27 cellular contexts compared by ENCODE assay signal in genomic region chr10:44017483-44018145, GRCh38.
DNase-seq lines count a peak whose midpoint lies in the region; ATAC-seq and TF ChIP-seq lines count a peak whose summit lies in the region.
"Had no signal": no experiment of that assay in that cellular context is flagged by ENCODE, and none has a peak within 500 bp of the region (broad histone marks: within the 10 kb centered on the region; RNA-seq: fewer than 3 reads in every experiment).

No MANE protein-coding gene starts in this region.

- no peaks in the 10 kb centered on the region for H3K27me3 ChIP-seq in Peyer's patch
- no peaks in the 10 kb centered on the region for H3K27me3 ChIP-seq in esophagus muscularis mucosa
- no peaks in the 10 kb centered on the region for H3K27me3 ChIP-seq in mucosa of rectum (ENCODE audit: control insufficient read depth in 2 of 2, insufficient read depth in 2 of 2, low read length in 2 of 2)
- H3K27me3 ChIP-seq in thoracic aorta (replicated peaks; ENCODE audit: insufficient read depth) = no peaks in the 10 kb centered on the region
- H3K27me3 ChIP-seq: cardiac muscle cell, hepatocyte, upper lobe of left lung had no signal

- WGBS in esophagus muscularis mucosa = 94% methylated on average over 5 of the region's 5 CpGs

- TF ChIP-seq CTCF in Peyer's patch (IDR thresholded peaks at IDR 0.05) (no peak), esophagus muscularis mucosa (IDR thresholded peaks at IDR 0.05) (no peak), thoracic aorta (IDR thresholded peaks at IDR 0.05) (no peak)

- ATAC-seq in thoracic aorta (ENCODE audit: insufficient number of reproducible peaks, low FRiP score, low read depth) (no peak), GM21825 (IDR thresholded peaks at IDR 0.05; ENCODE audit: unreplicated experiment) (no peak)
- ATAC-seq: SK-N-SH treated with all-trans-retinoic acid at 6 μM for 48 hours had no signal

- H3K4me1 ChIP-seq in Peyer's patch = peaks cover 0 to 3% (median 0%) of the 10 kb centered on the region in 4 donors
- H3K4me1 ChIP-seq in esophagus muscularis mucosa = peaks cover 19 to 28% (median 21%) of the 10 kb centered on the region in 4 donors
- peaks cover 3% of the 10 kb centered on the region in 2 donors for H3K4me1 ChIP-seq in mucosa of rectum (ENCODE audit: control insufficient read depth in 2 of 2, insufficient read depth in 2 of 2, low read length in 2 of 2)
- H3K4me1 ChIP-seq in thoracic aorta (ENCODE audit: control insufficient read depth in 1 of 2, low read depth in 2 of 2) = peaks cover 13 to 36% of the 10 kb centered on the region in 2 donors

- no peak overlapping the region for H3K4me3 ChIP-seq in Peyer's patch
- H3K4me3 ChIP-seq in esophagus muscularis mucosa = no peak overlapping the region
- H3K4me3 ChIP-seq in mucosa of rectum (ENCODE audit: low read length in 2 of 2) = no peak overlapping the region
- no peak overlapping the region for H3K4me3 ChIP-seq in thoracic aorta
- H3K4me3 ChIP-seq: cardiac muscle cell, hepatocyte, lung, upper lobe of left lung had no signal

- H3K9me3 ChIP-seq in Peyer's patch = no peaks in the 10 kb centered on the region
- no peaks in the 10 kb centered on the region for H3K9me3 ChIP-seq in esophagus muscularis mucosa
- H3K9me3 ChIP-seq in mucosa of rectum (ENCODE audit: control insufficient read depth in 2 of 2, low read length in 2 of 2) = no peaks in the 10 kb centered on the region
- H3K9me3 ChIP-seq in thoracic aorta = no peaks in the 10 kb centered on the region
- H3K9me3 ChIP-seq: upper lobe of left lung had no signal

- no peak for TF ChIP-seq POLR2A in Peyer's patch (IDR thresholded peaks at IDR 0.05)
- no peak for TF ChIP-seq POLR2A in esophagus muscularis mucosa (IDR thresholded peaks at IDR 0.05; ENCODE audit: low read depth)

- H3K27ac ChIP-seq in Peyer's patch (peak overlapping the region in 3 of 4 donors; percentile 3 to 52 (median 12)), esophagus muscularis mucosa (replicated peaks in 1 of 4) (peak overlapping the region in 3 of 4 donors; percentile 30 to 45 (median 40)), mucosa of rectum (ENCODE audit: low read depth in 2 of 2, low read length in 2 of 2) (peak overlapping the region; percentile 28 to 35), thoracic aorta (peak overlapping the region; percentile 55 to 74)
- H3K27ac ChIP-seq: cardiac muscle cell, hepatocyte, RWPE1 had no signal

- intact Hi-C loops in esophagus muscularis mucosa (cut with DNase I) = no loop called here
- intact Hi-C loops in posterior vena cava (cut with DNase I) = no loop called here

- TF ChIP-seq EP300 in esophagus muscularis mucosa (IDR thresholded peaks at IDR 0.05) = no peak

- H3K9ac ChIP-seq in mucosa of rectum (ENCODE audit: low read depth in 1 of 2, low read length in 2 of 2) = no peak overlapping the region

- H3K36me3 ChIP-seq in Peyer's patch (no peaks in the 10 kb centered on the region), esophagus muscularis mucosa (no peaks in the 10 kb centered on the region), mucosa of rectum (ENCODE audit: control insufficient read depth in 2 of 2, insufficient read depth in 2 of 2, low read length in 2 of 2) (no peaks in the 10 kb centered on the region), thoracic aorta (no peaks in the 10 kb centered on the region)
- H3K36me3 ChIP-seq: cardiac muscle cell, upper lobe of left lung had no signal

- DNase-seq in Peyer's patch = no peak
- peak; percentile 50 for DNase-seq in esophagus muscularis mucosa (ENCODE audit: extremely low spot score)
- no peak for DNase-seq in thoracic aorta (ENCODE audit: low spot score)
- no peak for DNase-seq in NCI-H2029 treated with DMSO at 0.1 percent for 48 hours (lab: John Stamatoyannopoulos, UW)
- no peak for DNase-seq in posterior vena cava (ENCODE audit: low spot score)
- DNase-seq: activated B cell treated with CpG ODN at 0.5 μM for 24 hours; activated CD4-positive, alpha-beta T cell treated with anti-CD3 and anti-CD28 coated beads, Interleukin-2, amount 50 U/mL, for 4 hours; activated CD8-positive, alpha-beta memory T cell treated with anti-CD3 and anti-CD28 coated beads, Interleukin-2, amount 50 U/mL, for 48 hours; activated effector memory CD4-positive, alpha-beta T cell treated with anti-CD3 and anti-CD28 coated beads, Interleukin-2, amount 50 U/mL, for 16 hours; amygdala; CD4-positive, CD25-positive, alpha-beta regulatory T cell; GOT3; immature natural killer cell; NCI-H1417; NCI-H2107; NCI-H510A treated with DMSO at 0.1 percent for 48 hours; nucleus accumbens; retina; T1000; upper lobe of left lung had no signal

Comparison
In these comparisons a context has a peak if more than half of its experiments do, and no peak if none do; other contexts are left out.
1. H3K27ac ChIP-seq: peak in every context shown above with its lines; median percentile 64 in thoracic aorta; 40 in esophagus muscularis mucosa; 32 in mucosa of rectum; 12 in Peyer's patch.